In genomic region chr2:161103451-161103831, GRCh38 we compare ENCODE assay signal across 3 cellular contexts.
TF ChIP-seq lines count a peak whose summit lies in the region.

No MANE protein-coding gene starts in this region.

TF ChIP-seq in SK-N-SH, 30 proteins besides CTCF, POLR2A, EP300 and RAD21:
- no peak for TF ChIP-seq FOXJ3 (CRISPR knock-in tag; IDR thresholded peaks at IDR 0.05)
- no peak for TF ChIP-seq NFIC (IDR thresholded peaks at IDR 0.05; ENCODE audit: borderline replicate concordance)
- no peak for TF ChIP-seq MXI1 (IDR thresholded peaks at IDR 0.05; ENCODE audit: low read depth, low read length)
- no peak for TF ChIP-seq RFX5 (IDR thresholded peaks at IDR 0.05; ENCODE audit: low read length)
- TF ChIP-seq IRF3 (IDR thresholded peaks at IDR 0.05; ENCODE audit: low read depth, low read length): no peak
- TF ChIP-seq TAF1 (IDR thresholded peaks at IDR 0.05; ENCODE audit: borderline replicate concordance, low read depth, low read length): no peak
- TF ChIP-seq USF1 (IDR thresholded peaks at IDR 0.05; ENCODE audit: borderline replicate concordance, low read depth): no peak
- no peak for TF ChIP-seq USF2 (IDR thresholded peaks at IDR 0.05; ENCODE audit: borderline replicate concordance, low read depth, low read length)

TF ChIP-seq in SK-N-SH treated with all-trans-retinoic acid at 6 μM for 48 hours, 23 proteins besides CTCF, POLR2A, EP300 and RAD21:
- TF ChIP-seq TSHZ2 (CRISPR knock-in tag; IDR thresholded peaks at IDR 0.05): no peak
- no peak for TF ChIP-seq ZFP3 (CRISPR knock-in tag; IDR thresholded peaks at IDR 0.05)
- TF ChIP-seq TCF4 (CRISPR knock-in tag; IDR thresholded peaks at IDR 0.05; ENCODE audit: borderline replicate concordance): no peak
- TF ChIP-seq CSRNP3 (CRISPR knock-in tag; IDR thresholded peaks at IDR 0.05): no peak
- TF ChIP-seq TOX (CRISPR knock-in tag; IDR thresholded peaks at IDR 0.05; ENCODE audit: borderline replicate concordance): no peak
- TF ChIP-seq ZNF70 (CRISPR knock-in tag; IDR thresholded peaks at IDR 0.05): no peak
- TF ChIP-seq RARB (CRISPR knock-in tag; IDR thresholded peaks at IDR 0.05): no peak
- no peak for TF ChIP-seq ZC3H10 (CRISPR knock-in tag; IDR thresholded peaks at IDR 0.05)
- no peak for TF ChIP-seq GLIS3 (CRISPR knock-in tag; IDR thresholded peaks at IDR 0.05)
- no peak for TF ChIP-seq POU6F1 (CRISPR knock-in tag; IDR thresholded peaks at IDR 0.05; ENCODE audit: borderline replicate concordance, low read depth)
- TF ChIP-seq ISL1 (CRISPR knock-in tag; IDR thresholded peaks at IDR 0.05): no peak
- TF ChIP-seq SNAI2 (CRISPR knock-in tag; IDR thresholded peaks at IDR 0.05): no peak
- no peak for TF ChIP-seq ZFP30 (CRISPR knock-in tag; IDR thresholded peaks at IDR 0.05)
- TF ChIP-seq ZNF565 (CRISPR knock-in tag; conservative IDR thresholded peaks at IDR 0.05; ENCODE audit: low read depth): no peak
- TF ChIP-seq CSDC2 (CRISPR knock-in tag; IDR thresholded peaks at IDR 0.05): no peak
TF ChIP-seq in SK-N-SH treated with all-trans-retinoic acid at 6 μM for 48 hours: peak in this region for 0.

TF ChIP-seq in H1, 55 proteins besides CTCF, POLR2A, EP300 and RAD21:
- TF ChIP-seq HDAC2 (IDR thresholded peaks at IDR 0.05; ENCODE audit: borderline replicate concordance in 1 of 2, low read depth in 2 of 2, low read length in 2 of 2) (no peak), EGR1 (IDR thresholded peaks at IDR 0.05; ENCODE audit: borderline replicate concordance, low read depth, low read length) (no peak), MAX (IDR thresholded peaks at IDR 0.05) (no peak)
